Comparison of ENCODE assay signal across 1 cellular context in the genomic region with DNA sequence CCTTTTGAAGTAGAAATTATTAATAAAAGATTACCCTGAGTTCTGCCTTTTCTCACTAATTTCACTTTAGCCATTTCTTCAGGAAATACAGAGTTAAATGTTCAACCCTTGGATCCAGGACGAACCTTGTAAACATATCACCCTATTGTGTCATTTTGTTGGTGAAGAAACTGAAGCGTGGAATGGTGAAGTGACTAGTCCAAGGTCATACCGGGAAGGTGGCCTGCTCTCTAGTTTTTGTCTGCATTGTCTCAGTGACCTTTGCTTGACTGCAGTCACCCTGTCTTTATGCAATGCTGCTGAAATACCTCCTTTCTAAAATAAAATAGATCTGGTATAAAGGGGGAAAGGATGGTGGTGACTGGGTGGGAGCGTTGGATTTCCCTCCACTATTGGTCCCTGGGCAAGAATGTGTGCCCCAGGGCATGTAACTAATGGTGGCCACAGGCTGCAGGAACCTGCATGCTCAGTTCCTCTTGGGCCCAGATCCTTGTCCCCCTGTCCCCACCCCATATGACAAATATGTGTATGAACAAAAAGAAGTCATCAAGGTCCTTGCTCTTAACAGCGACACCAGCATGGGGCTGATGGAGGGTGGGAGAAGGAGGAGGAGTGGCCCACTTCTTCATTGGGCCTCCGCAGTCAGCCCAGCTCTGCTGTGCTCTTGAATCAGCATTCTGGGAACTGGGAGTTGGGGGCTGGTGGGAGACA.
TF ChIP-seq lines count a peak whose summit lies in the region.

No MANE protein-coding gene starts in this region.

TF ChIP-seq in HCT116, 20 proteins besides CTCF, POLR2A, EP300 and RAD21 (continued from another document):
- TF ChIP-seq CBX3 (IDR thresholded peaks at IDR 0.05; ENCODE audit: low read depth) (no peak), EZH2 (IDR thresholded peaks at IDR 0.05) (no peak), JUND (IDR thresholded peaks at IDR 0.05) (no peak), FOSL1 (IDR thresholded peaks at IDR 0.05; ENCODE audit: low read depth) (no peak), SP1 (IDR thresholded peaks at IDR 0.05; ENCODE audit: low read depth) (no peak)
- TF ChIP-seq, protein P1, sequence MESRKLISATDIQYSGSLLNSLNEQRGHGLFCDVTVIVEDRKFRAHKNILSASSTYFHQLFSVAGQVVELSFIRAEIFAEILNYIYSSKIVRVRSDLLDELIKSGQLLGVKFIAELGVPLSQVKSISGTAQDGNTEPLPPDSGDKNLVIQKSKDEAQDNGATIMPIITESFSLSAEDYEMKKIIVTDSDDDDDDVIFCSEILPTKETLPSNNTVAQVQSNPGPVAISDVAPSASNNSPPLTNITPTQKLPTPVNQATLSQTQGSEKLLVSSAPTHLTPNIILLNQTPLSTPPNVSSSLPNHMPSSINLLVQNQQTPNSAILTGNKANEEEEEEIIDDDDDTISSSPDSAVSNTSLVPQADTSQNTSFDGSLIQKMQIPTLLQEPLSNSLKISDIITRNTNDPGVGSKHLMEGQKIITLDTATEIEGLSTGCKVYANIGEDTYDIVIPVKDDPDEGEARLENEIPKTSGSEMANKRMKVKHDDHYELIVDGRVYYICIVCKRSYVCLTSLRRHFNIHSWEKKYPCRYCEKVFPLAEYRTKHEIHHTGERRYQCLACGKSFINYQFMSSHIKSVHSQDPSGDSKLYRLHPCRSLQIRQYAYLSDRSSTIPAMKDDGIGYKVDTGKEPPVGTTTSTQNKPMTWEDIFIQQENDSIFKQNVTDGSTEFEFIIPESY (IDR thresholded peaks at IDR 0.05; ENCODE audit: extremely low read depth, insufficient replicate concordance, low read length), result no peak
- TF ChIP-seq, protein P2, sequence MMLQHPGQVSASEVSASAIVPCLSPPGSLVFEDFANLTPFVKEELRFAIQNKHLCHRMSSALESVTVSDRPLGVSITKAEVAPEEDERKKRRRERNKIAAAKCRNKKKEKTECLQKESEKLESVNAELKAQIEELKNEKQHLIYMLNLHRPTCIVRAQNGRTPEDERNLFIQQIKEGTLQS (IDR thresholded peaks at IDR 0.05), result no peak
- TF ChIP-seq, protein P3, sequence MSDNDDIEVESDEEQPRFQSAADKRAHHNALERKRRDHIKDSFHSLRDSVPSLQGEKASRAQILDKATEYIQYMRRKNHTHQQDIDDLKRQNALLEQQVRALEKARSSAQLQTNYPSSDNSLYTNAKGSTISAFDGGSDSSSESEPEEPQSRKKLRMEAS (IDR thresholded peaks at IDR 0.05), result no peak
